In the genomic region with DNA sequence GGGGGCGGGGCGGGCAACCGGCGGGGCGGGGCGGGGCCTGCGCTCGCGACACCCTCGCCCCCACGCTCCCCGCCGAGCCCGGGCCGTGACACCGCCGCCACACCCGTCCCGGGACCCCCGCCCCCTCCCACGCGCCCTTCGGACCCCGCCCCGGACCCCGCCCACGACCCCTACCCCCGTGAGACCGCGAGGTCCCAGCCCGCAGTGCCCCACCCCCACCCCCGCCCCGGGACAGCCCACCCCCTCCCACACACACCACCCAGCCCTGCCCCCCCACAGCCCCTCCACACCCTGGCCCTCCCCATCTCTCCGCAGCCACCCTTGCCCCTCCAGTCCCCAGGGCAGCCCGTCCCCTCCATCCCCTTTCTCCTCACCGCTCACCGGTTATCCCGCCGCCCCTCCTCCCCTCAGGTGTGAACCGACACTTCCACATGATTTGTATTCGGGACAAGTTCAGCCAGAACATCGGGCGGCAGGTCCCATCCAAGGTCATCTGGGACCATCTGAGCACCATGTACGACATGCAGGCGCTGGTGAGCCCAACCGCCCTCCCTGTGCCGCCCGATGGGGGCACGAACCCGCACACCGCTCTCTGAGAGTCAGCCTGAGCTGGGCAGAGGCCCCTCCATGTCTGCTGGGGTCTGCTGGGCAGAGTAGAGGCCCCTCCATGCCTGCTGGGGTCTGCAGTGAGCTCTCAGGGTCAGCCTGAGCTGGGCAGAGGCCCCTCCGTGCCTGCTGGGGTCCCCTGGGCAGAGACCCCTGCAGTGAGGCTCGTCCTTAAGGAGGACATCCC, we compare ENCODE assay signal across 8 cellular contexts. TPM values are rescaled to one million over a fixed set of nuclear protein-coding genes. Genes with fewer than 3 reads are reported as not detected.
DNase-seq lines count a peak whose midpoint lies in the region; ATAC-seq and TF ChIP-seq lines count a peak whose summit lies in the region.

No MANE protein-coding gene starts in this region.

- no peak for TF ChIP-seq CTCF in fibroblast of villous mesenchyme (IDR thresholded peaks at IDR 0.05; ENCODE audit: insufficient read depth, low read depth, low read length)
- TF ChIP-seq CTCF in prostate gland (IDR thresholded peaks at IDR 0.05), result no peak

- H3K27me3 ChIP-seq in prostate gland (replicated peaks; ENCODE audit: insufficient read depth), result no peaks in the 10 kb centered on the region

- WGBS in prostate gland, result 16% methylated on average over 35 of the region's 53 CpGs

- ATAC-seq in T-cell (replicated peaks in 1 of 4) (no peak), HG03520 (IDR thresholded peaks at IDR 0.05; ENCODE audit: unreplicated experiment) (no peak)

- POLR2A ChIA-PET in T-cell (lab: Charles Lee), result interaction anchor here (0.6 to 1.0 kb wide), 3 partner anchors 145 to 496 kb away, joined by 3 read pairs; no protein-coding TSS in a partner anchor

- H3K9me3 Mint-ChIP-seq in T-cell, result no peaks in the 10 kb centered on the region

- H3K27ac Mint-ChIP-seq in T-cell, result peak overlapping the region; percentile 74 to 81

- H3K27ac ChIP-seq in prostate gland, result peak overlapping the region; percentile 89 to 91

- peaks cover 30 to 35% (median 31%) of the 10 kb centered on the region in 3 donors for H3K4me1 Mint-ChIP-seq in T-cell

- DNase-seq in T-cell (peak in 1 of 34 experiments; percentile 48), fibroblast of villous mesenchyme (ENCODE audit: low read depth) (no peak), prostate gland (ENCODE audit: low spot score) (no peak), COLO829 (ENCODE audit: low spot score) (no peak)
- DNase-seq in central memory CD4-positive, alpha-beta T cell, result no peak
- DNase-seq in stimulated activated CD4-positive, alpha-beta T cell treated with anti-CD3 and anti-CD28 coated beads, Interleukin-1b, Interleukin-23, amount 100 ng/mL, for 48 hours, result no peak

- no peak for TF ChIP-seq POLR2A in prostate gland (IDR thresholded peaks at IDR 0.05)

- peaks cover 4 to 7% of the 10 kb centered on the region in 2 donors for H3K36me3 ChIP-seq in prostate gland

- peak overlapping the region; percentile 80 to 83 (median 81) for H3K4me3 Mint-ChIP-seq in T-cell

- intact Hi-C loops in prostate gland (cut with DNase I), result loop anchor here (10.0 kb wide), 1 partner anchor 732 kb away; a partner anchor contains a TSS

- H3K4me1 ChIP-seq in prostate gland (replicated peaks), result peaks cover 9% of the 10 kb centered on the region

- H3K36me3 Mint-ChIP-seq in T-cell, result peaks cover 20% of the 10 kb centered on the region

- H3K27me3 Mint-ChIP-seq in T-cell, result no peaks in the 10 kb centered on the region

- H3K9me3 ChIP-seq in prostate gland, result no peaks in the 10 kb centered on the region

- H3K4me3 ChIP-seq in GM08714 (ENCODE audit: low read length) (peak overlapping the region; percentile 60; the same call in 1 of the 2 replicates), fibroblast of villous mesenchyme (ENCODE audit: low read depth, low read length) (peak overlapping the region; percentile 66), prostate gland (peak overlapping the region; percentile 63 to 77)

- CTCF ChIA-PET in T-cell (lab: Charles Lee), result interaction anchor here in 1 of 2 donors (0.5 kb wide), 1 partner anchor 72 kb away, joined by 4 read pairs; no protein-coding TSS in a partner anchor

RNA-seq across cellular contexts. Expression of a gene that starts 0.6 kb away (rescaled TPM):
- 10 to 100 TPM in 3 of 5 donors, 1 to 10 TPM in 2; 8.6 to 13.9 (median 12.8) TPM for total RNA-seq in T-cell
- 22.2 and 23.7 TPM in 2 replicates for total RNA-seq in fibroblast of villous mesenchyme
- 10 to 100 TPM in 1 of 2 donors, 1 to 10 TPM in 1; 8.3 to 24.1 TPM for total RNA-seq in prostate gland

RNA-seq across cellular contexts. Expression of a gene that starts 7.7 kb away (rescaled TPM):
- total RNA-seq in T-cell, result 10 to 100 TPM; 46.5 to 91.1 (median 83.0) TPM
- 30.3 and 33.7 TPM in 2 replicates for total RNA-seq in fibroblast of villous mesenchyme
- 10 to 100 TPM; 60.2 to 76.9 TPM for total RNA-seq in prostate gland

RNA-seq across cellular contexts. Expression of a gene that starts 20.0 kb away (rescaled TPM):
- total RNA-seq in T-cell (1 to 10 TPM in 1 of 5 donors, under 1 TPM in 3, not detected in 1; 0.51 to 2.1 (median 0.75) TPM), fibroblast of villous mesenchyme (under 0.01 and 0.43 TPM in 2 replicates), prostate gland (1 to 10 TPM; 5.8 to 6.5 TPM)
